Comparison of ENCODE assay signal across 16 cellular contexts in genomic region chr7:2149672-2150444, GRCh38.
"Had no signal": no experiment of that assay in that cellular context is flagged by ENCODE, and none has a peak within 500 bp of the region (broad histone marks: within the 10 kb centered on the region; RNA-seq: fewer than 3 reads in every experiment).

No MANE protein-coding gene starts in this region.

- H3K27ac ChIP-seq: breast epithelium, heart right ventricle, right lobe of liver, suprapubic skin, upper lobe of right lung had no signal

- H3K4me1 ChIP-seq: breast epithelium, right lobe of liver, suprapubic skin, upper lobe of right lung had no signal

- H3K27me3 Mint-ChIP-seq: activated naive CD8-positive, alpha-beta T cell treated with anti-CD3 and anti-CD28 coated beads, Interleukin-2, amount 10 ng/mL, durations not matched to agents 7 days and 5 days had no signal

- H3K4me2 ChIP-seq: SK-N-SH had no signal

- H3K27ac Mint-ChIP-seq: activated naive CD8-positive, alpha-beta T cell treated with anti-CD3 and anti-CD28 coated beads, Interleukin-2, amount 10 ng/mL, durations not matched to agents 7 days and 5 days had no signal

- DNase-seq: activated CD4-positive, CD25-positive, alpha-beta regulatory T cell; activated gamma-delta T cell treated with Interleukin-2 at 50 U/mL for 16 hours; activated naive CD8-positive, alpha-beta T cell treated with anti-CD3 and anti-CD28 coated beads, Interleukin-2, amount 10 ng/mL, durations not matched to agents 7 days and 5 days; activated T-cell treated with anti-CD3 and anti-CD28 coated beads, Interleukin-2, amount 50 U/mL, for 1 hour; anterior cingulate cortex; dorsolateral prefrontal cortex; foreskin melanocyte; heart right ventricle; SK-N-SH; stimulated activated CD4-positive, alpha-beta T cell treated with anti-CD3 and anti-CD28 coated beads, Interleukin-12 subunit alpha, Interleukin-12 subunit beta, amount 100 ng/mL, for 4 hours; stimulated activated naive CD4-positive, alpha-beta T cell treated with Interleukin-2 at 50 U/mL for 16 hours; upper lobe of right lung had no signal

- H3K27me3 ChIP-seq: breast epithelium, dorsolateral prefrontal cortex, heart right ventricle, right lobe of liver, suprapubic skin, upper lobe of right lung had no signal

- H3K36me3 Mint-ChIP-seq: activated naive CD8-positive, alpha-beta T cell treated with anti-CD3 and anti-CD28 coated beads, Interleukin-2, amount 10 ng/mL, durations not matched to agents 7 days and 5 days had no signal

- H3K36me3 ChIP-seq: breast epithelium, right lobe of liver had no signal

- H3K9ac ChIP-seq: SK-N-SH had no signal

- ATAC-seq: upper lobe of right lung had no signal

- H3K9me3 Mint-ChIP-seq: activated naive CD8-positive, alpha-beta T cell treated with anti-CD3 and anti-CD28 coated beads, Interleukin-2, amount 10 ng/mL, durations not matched to agents 7 days and 5 days had no signal

- H3K9me3 ChIP-seq: breast epithelium, heart right ventricle, right lobe of liver, SK-N-SH, suprapubic skin, upper lobe of right lung had no signal

- FAIRE-seq: keratinocyte had no signal

- H3K4me3 Mint-ChIP-seq: activated naive CD8-positive, alpha-beta T cell treated with anti-CD3 and anti-CD28 coated beads, Interleukin-2, amount 10 ng/mL, durations not matched to agents 7 days and 5 days had no signal

- H3K4me1 Mint-ChIP-seq: activated naive CD8-positive, alpha-beta T cell treated with anti-CD3 and anti-CD28 coated beads, Interleukin-2, amount 10 ng/mL, durations not matched to agents 7 days and 5 days had no signal

- H3K4me3 ChIP-seq: breast epithelium, dorsolateral prefrontal cortex, heart right ventricle, right lobe of liver, suprapubic skin, upper lobe of right lung had no signal
